ENCODE assay signal across 17 cellular contexts in the genomic region with DNA sequence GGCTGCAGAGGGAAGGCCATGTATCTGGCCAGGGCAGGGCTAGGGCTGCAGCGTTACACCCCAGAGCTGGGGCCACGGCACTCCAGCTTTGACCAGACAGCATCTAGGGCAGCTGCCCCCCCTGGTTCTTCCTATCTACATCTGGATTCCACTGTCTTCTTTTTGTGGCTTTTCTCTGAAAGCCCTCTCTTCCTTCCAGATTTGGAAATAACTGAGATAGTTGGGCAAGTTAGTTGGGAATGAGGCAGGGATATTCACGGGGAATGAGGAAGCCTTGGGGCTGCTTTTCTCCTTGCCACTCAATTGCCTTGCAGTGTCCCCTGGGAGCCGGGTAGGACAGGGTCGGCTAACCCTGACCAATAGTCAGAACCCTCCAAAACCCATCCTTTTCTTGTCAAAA.
"Had no signal": no experiment of that assay in that cellular context is flagged by ENCODE, and none has a peak within 500 bp of the region (broad histone marks: within the 10 kb centered on the region; RNA-seq: fewer than 3 reads in every experiment).

No MANE protein-coding gene starts in this region.

- DNase-seq: activated CD4-positive, alpha-beta T cell treated with anti-CD3 and anti-CD28 coated beads for 1 hour; activated CD4-positive, alpha-beta T cell treated with anti-CD3 and anti-CD28 coated beads, Interleukin-2, amount 50 U/mL, for 48 hours; activated naive CD4-positive, alpha-beta T cell treated with anti-CD3 and anti-CD28 coated beads, Interleukin-2, amount 50 U/mL, for 16 hours; adrenal gland; colonic mucosa; foreskin fibroblast; hypothalamus; kidney; left lung; mammary epithelial cell; mucosa of descending colon; naive thymus-derived CD8-positive, alpha-beta T cell; nucleus accumbens; right cardiac atrium; testis had no signal

- H3K27ac ChIP-seq: adrenal gland, cardiac muscle cell, colonic mucosa, left lung, testis, VCaP had no signal

- H3K9me3 ChIP-seq: adrenal gland, colonic mucosa, left lung, mucosa of descending colon, testis had no signal

- H3K36me3 ChIP-seq: adrenal gland, cardiac muscle cell, colonic mucosa, left lung had no signal

- H3K27me3 ChIP-seq: adrenal gland, cardiac muscle cell, colonic mucosa, testis had no signal

- H3K4me1 ChIP-seq: adrenal gland, colonic mucosa, left lung, testis had no signal

- H3K4me3 ChIP-seq: adrenal gland, cardiac muscle cell, colonic mucosa, left lung, mucosa of descending colon, testis had no signal
